1 cellular context compared by ENCODE assay signal in genomic region chr4:67545199-67545995, GRCh38.
A peak's percentile ranks its signal among the peaks of the same experiment; 100 is the strongest.
TF ChIP-seq lines count a peak whose summit lies in the region.

Gene CENPC (minus strand): TSS chr4:67545503. CDS start chr4:67545355, 148 bp downstream.

TF ChIP-seq in HepG2, 621 proteins besides CTCF, POLR2A, EP300 and RAD21 (continued from another document and continues in another):
- TF ChIP-seq ZBTB40 (IDR thresholded peaks at IDR 0.05) (no peak), ZBTB40 (CRISPR knock-in tag; IDR thresholded peaks at IDR 0.05) (peak; percentile 85), ATF7 (IDR thresholded peaks at IDR 0.05) (no peak), ATF7 (CRISPR knock-in tag; IDR thresholded peaks at IDR 0.05) (no peak), ZNF646 (CRISPR knock-in tag; IDR thresholded peaks at IDR 0.05) (no peak), ZIK1 (CRISPR knock-in tag; IDR thresholded peaks at IDR 0.05; ENCODE audit: borderline replicate concordance, low read depth) (no peak), ZKSCAN5 (CRISPR knock-in tag; IDR thresholded peaks at IDR 0.05) (no peak), ZNF720 (CRISPR knock-in tag; IDR thresholded peaks at IDR 0.05) (no peak), NR2F2 (IDR thresholded peaks at IDR 0.05; ENCODE audit: borderline replicate concordance, low read depth) (no peak), ZNF878 (CRISPR knock-in tag; IDR thresholded peaks at IDR 0.05) (no peak), ZNF251 (CRISPR knock-in tag; IDR thresholded peaks at IDR 0.05) (no peak), CSRNP1 (CRISPR knock-in tag; IDR thresholded peaks at IDR 0.05) (peak; percentile 41; the same call in 1 of the 2 replicates), ZNF205 (CRISPR knock-in tag; IDR thresholded peaks at IDR 0.05) (no peak), REL (CRISPR knock-in tag; conservative IDR thresholded peaks at IDR 0.05) (no peak), BRD4 (CRISPR knock-in tag; IDR thresholded peaks at IDR 0.05) (peak; percentile 79), DR1 (CRISPR knock-in tag; IDR thresholded peaks at IDR 0.05) (peak; percentile 77), ZSCAN30 (CRISPR knock-in tag; IDR thresholded peaks at IDR 0.05) (no peak), ZNF331 (CRISPR knock-in tag; IDR thresholded peaks at IDR 0.05) (peak; percentile 63; the same call in 1 of the 2 replicates), ZNF253 (CRISPR knock-in tag; IDR thresholded peaks at IDR 0.05; ENCODE audit: borderline replicate concordance) (no peak), LCORL (IDR thresholded peaks at IDR 0.05) (no peak), LCORL (CRISPR knock-in tag; IDR thresholded peaks at IDR 0.05) (no peak), ZNF660 (CRISPR knock-in tag; IDR thresholded peaks at IDR 0.05; ENCODE audit: borderline replicate concordance, low read depth) (no peak), ATRX (CRISPR knock-in tag; IDR thresholded peaks at IDR 0.05; ENCODE audit: borderline replicate concordance) (no peak), ZNF724P (CRISPR knock-in tag; IDR thresholded peaks at IDR 0.05; ENCODE audit: borderline replicate concordance) (peak; percentile 59; the same call in 1 of the 2 replicates), THYN1 (CRISPR knock-in tag; IDR thresholded peaks at IDR 0.05; ENCODE audit: borderline replicate concordance, low read depth) (no peak), NFE2L2 (IDR thresholded peaks at IDR 0.05; ENCODE audit: low read length) (no peak), CHCHD3 (CRISPR knock-in tag; IDR thresholded peaks at IDR 0.05) (no peak), MIER2 (CRISPR knock-in tag; IDR thresholded peaks at IDR 0.05) (no peak), TFDP1 (CRISPR knock-in tag; IDR thresholded peaks at IDR 0.05; ENCODE audit: borderline replicate concordance) (peak; percentile 85; the same call in 1 of the 2 replicates), ADNP (CRISPR knock-in tag; IDR thresholded peaks at IDR 0.05) (no peak), NR2F6 (IDR thresholded peaks at IDR 0.05) (no peak), NR2F6 (CRISPR knock-in tag; IDR thresholded peaks at IDR 0.05) (no peak; the same call in 1 of the 2 replicates), ZNF275 (CRISPR knock-in tag; IDR thresholded peaks at IDR 0.05; ENCODE audit: borderline replicate concordance) (no peak), ZNF800 (CRISPR knock-in tag; IDR thresholded peaks at IDR 0.05) (peak; percentile 60; the same call in 1 of the 2 replicates), MTF2 (CRISPR knock-in tag; IDR thresholded peaks at IDR 0.05; ENCODE audit: borderline replicate concordance) (no peak), ZBTB44 (CRISPR knock-in tag; IDR thresholded peaks at IDR 0.05) (no peak), TOE1 (CRISPR knock-in tag; IDR thresholded peaks at IDR 0.05) (no peak), NFE2L1 (CRISPR knock-in tag; IDR thresholded peaks at IDR 0.05; ENCODE audit: borderline replicate concordance) (no peak), AHR (CRISPR knock-in tag; IDR thresholded peaks at IDR 0.05) (no peak), ZNF180 (CRISPR knock-in tag; IDR thresholded peaks at IDR 0.05; ENCODE audit: borderline replicate concordance, low read depth) (no peak)
